In the genomic region with DNA sequence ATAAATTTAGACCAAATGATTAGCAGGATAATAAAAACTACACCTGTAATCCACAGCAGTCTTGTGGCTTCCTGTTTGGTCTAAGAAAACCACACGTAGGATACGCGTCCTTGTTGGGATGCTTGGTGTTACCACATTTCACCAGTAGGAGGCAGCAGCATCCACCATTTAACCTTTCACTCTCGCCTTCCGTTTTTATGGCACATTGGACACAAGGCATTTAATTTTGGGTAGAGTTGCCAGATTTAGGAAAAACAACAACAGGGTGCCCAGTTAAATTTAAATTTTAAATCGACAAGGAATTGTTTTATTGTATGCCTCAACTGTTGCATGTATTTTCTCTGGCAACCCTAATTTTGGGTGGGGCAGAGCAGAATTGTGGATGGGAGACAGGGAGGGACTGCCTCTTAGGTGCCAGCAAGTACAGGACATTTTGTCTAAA, we compare ENCODE assay signal across 1 cellular context.
TF ChIP-seq lines count a peak whose summit lies in the region.

No MANE protein-coding gene starts in this region.

TF ChIP-seq in GM23338, 12 proteins besides CTCF, POLR2A, EP300 and RAD21 (continued from another document):
- TF ChIP-seq, protein P1, sequence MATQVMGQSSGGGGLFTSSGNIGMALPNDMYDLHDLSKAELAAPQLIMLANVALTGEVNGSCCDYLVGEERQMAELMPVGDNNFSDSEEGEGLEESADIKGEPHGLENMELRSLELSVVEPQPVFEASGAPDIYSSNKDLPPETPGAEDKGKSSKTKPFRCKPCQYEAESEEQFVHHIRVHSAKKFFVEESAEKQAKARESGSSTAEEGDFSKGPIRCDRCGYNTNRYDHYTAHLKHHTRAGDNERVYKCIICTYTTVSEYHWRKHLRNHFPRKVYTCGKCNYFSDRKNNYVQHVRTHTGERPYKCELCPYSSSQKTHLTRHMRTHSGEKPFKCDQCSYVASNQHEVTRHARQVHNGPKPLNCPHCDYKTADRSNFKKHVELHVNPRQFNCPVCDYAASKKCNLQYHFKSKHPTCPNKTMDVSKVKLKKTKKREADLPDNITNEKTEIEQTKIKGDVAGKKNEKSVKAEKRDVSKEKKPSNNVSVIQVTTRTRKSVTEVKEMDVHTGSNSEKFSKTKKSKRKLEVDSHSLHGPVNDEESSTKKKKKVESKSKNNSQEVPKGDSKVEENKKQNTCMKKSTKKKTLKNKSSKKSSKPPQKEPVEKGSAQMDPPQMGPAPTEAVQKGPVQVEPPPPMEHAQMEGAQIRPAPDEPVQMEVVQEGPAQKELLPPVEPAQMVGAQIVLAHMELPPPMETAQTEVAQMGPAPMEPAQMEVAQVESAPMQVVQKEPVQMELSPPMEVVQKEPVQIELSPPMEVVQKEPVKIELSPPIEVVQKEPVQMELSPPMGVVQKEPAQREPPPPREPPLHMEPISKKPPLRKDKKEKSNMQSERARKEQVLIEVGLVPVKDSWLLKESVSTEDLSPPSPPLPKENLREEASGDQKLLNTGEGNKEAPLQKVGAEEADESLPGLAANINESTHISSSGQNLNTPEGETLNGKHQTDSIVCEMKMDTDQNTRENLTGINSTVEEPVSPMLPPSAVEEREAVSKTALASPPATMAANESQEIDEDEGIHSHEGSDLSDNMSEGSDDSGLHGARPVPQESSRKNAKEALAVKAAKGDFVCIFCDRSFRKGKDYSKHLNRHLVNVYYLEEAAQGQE (IDR thresholded peaks at IDR 0.05; ENCODE audit: unreplicated experiment) = no peak
- TF ChIP-seq JUNB (IDR thresholded peaks at IDR 0.05; ENCODE audit: unreplicated experiment) (no peak), POLR2AphosphoS5 (IDR thresholded peaks at IDR 0.05; ENCODE audit: low read depth) (no peak), ZNF331 (CRISPR knock-in tag; IDR thresholded peaks at IDR 0.05; ENCODE audit: low read depth) (no peak)
- TF ChIP-seq, protein P2, sequence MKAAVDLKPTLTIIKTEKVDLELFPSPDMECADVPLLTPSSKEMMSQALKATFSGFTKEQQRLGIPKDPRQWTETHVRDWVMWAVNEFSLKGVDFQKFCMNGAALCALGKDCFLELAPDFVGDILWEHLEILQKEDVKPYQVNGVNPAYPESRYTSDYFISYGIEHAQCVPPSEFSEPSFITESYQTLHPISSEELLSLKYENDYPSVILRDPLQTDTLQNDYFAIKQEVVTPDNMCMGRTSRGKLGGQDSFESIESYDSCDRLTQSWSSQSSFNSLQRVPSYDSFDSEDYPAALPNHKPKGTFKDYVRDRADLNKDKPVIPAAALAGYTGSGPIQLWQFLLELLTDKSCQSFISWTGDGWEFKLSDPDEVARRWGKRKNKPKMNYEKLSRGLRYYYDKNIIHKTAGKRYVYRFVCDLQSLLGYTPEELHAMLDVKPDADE (IDR thresholded peaks at IDR 0.05) = no peak
